22 cellular contexts compared by ENCODE assay signal in the genomic region with DNA sequence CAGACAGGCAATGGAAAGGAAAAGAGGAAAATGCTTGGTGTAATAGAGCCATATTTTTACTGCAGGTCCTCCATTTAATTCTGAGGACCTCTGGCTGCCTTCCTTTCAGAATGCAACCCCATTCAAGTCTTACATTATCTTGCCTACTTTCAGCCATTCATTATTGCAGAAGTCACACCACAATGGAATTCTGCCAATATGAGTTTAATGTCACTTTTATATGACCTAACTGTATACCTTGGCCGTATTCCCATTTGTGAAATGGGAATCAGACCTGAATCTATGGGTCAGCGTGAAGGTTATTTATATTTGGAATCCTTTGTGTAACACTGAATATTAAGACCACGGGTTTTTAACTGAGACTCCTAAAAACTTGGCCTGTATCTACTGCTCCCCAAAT.
A peak's percentile ranks its signal among the peaks of the same experiment; 100 is the strongest.
DNase-seq lines count a peak whose midpoint lies in the region; ATAC-seq and TF ChIP-seq lines count a peak whose summit lies in the region.
"Had no signal": no experiment of that assay in that cellular context is flagged by ENCODE, and none has a peak within 500 bp of the region (broad histone marks: within the 10 kb centered on the region; RNA-seq: fewer than 3 reads in every experiment).

No MANE protein-coding gene starts in this region.

- DNase-seq in Daoy (ENCODE audit: low read depth): peak; percentile 19
- DNase-seq in NCI-H1092 (lab: John Stamatoyannopoulos, UW): peak; percentile 33
- no peak for DNase-seq in mucosa of descending colon
- DNase-seq in glutamatergic neuron: no peak
- DNase-seq in stimulated activated CD4-positive, alpha-beta T cell treated with anti-CD3 and anti-CD28 coated beads, Interleukin-4, amount 100 ng/mL, for 4 hours: no peak
- DNase-seq in BE2C: no peak
- DNase-seq: activated CD4-positive, alpha-beta T cell treated with anti-CD3 and anti-CD28 coated beads, Interleukin-2, amount 10 ng/mL, durations not matched to agents 7 days and 5 days; activated naive CD4-positive, alpha-beta T cell; activated T-cell treated with anti-CD3 and anti-CD28 coated beads, Interleukin-2, amount 50 U/mL, for 4 hours; effector CD4-positive, alpha-beta T cell; H9; head of caudate nucleus; NCI-H1436 treated with DMSO at 0.1 percent for 48 hours; NK-92 treated with Interleukin-12 subunit alpha and Interleukin-12 subunit beta, amount 100 ng/mL, for 24 hours; PC-9; stimulated activated naive CD4-positive, alpha-beta T cell; T-helper 9 cell had no signal

- H3K36me3 ChIP-seq in mucosa of descending colon (ENCODE audit: low read depth): no peaks in the 10 kb centered on the region
- H3K36me3 ChIP-seq in BE2C: no peaks in the 10 kb centered on the region

- H3K36me3 Mint-ChIP-seq in glutamatergic neuron (ENCODE audit: unreplicated experiment): no peaks in the 10 kb centered on the region

- TF ChIP-seq CTCF in VCaP (conservative IDR thresholded peaks at IDR 0.05) (no peak), mucosa of descending colon (IDR thresholded peaks at IDR 0.05) (no peak), glutamatergic neuron (IDR thresholded peaks at IDR 0.05; ENCODE audit: partially characterized antibody, unreplicated experiment) (no peak), BE2C (IDR thresholded peaks at IDR 0.05; ENCODE audit: low read depth, low read length) (no peak)

- H3K27ac Mint-ChIP-seq in glutamatergic neuron (ENCODE audit: unreplicated experiment): no peak overlapping the region
- H3K27ac Mint-ChIP-seq: activated CD4-positive, alpha-beta T cell treated with anti-CD3 and anti-CD28 coated beads, Interleukin-2, amount 10 ng/mL, durations not matched to agents 7 days and 5 days; brain; CD14-positive monocyte; H9 had no signal

- H3K9me3 Mint-ChIP-seq in glutamatergic neuron (ENCODE audit: unreplicated experiment): no peaks in the 10 kb centered on the region

- H3K27ac ChIP-seq in VCaP: peak overlapping the region; percentile 57
- H3K27ac ChIP-seq: epithelial cell of prostate, PC-9 had no signal

- peaks cover 7% of the 10 kb centered on the region for H3K4me1 ChIP-seq in mucosa of descending colon (ENCODE audit: low read depth)
- H3K4me1 ChIP-seq in BE2C: peaks cover 10% of the 10 kb centered on the region

- H3K4me3 Mint-ChIP-seq in glutamatergic neuron (ENCODE audit: unreplicated experiment): no peak overlapping the region
- H3K4me3 Mint-ChIP-seq: activated CD4-positive, alpha-beta T cell treated with anti-CD3 and anti-CD28 coated beads, Interleukin-2, amount 10 ng/mL, durations not matched to agents 7 days and 5 days; activated T-cell treated with anti-CD3 and anti-CD28 coated beads, Interleukin-2, amount 50 U/mL, for 4 hours; brain; CD14-positive monocyte; H9 had no signal

- no peaks in the 10 kb centered on the region for H3K9me3 ChIP-seq in mucosa of descending colon
- H3K9me3 ChIP-seq in BE2C: no peaks in the 10 kb centered on the region

- intact Hi-C loops in mucosa of descending colon (cut with DNase I, micrococcal nuclease): no loop called here

- ATAC-seq in mucosa of descending colon: peak; percentile 75
- ATAC-seq: activated T-cell treated with anti-CD3 and anti-CD28 coated beads, Interleukin-2, amount 50 U/mL, for 4 hours had no signal

- peaks cover 5% of the 10 kb centered on the region for H3K27me3 Mint-ChIP-seq in glutamatergic neuron (ENCODE audit: unreplicated experiment)
- H3K27me3 Mint-ChIP-seq: activated CD4-positive, alpha-beta T cell treated with anti-CD3 and anti-CD28 coated beads, Interleukin-2, amount 10 ng/mL, durations not matched to agents 7 days and 5 days; brain had no signal

- peaks cover 13% of the 10 kb centered on the region for H3K4me1 Mint-ChIP-seq in glutamatergic neuron (ENCODE audit: low read depth, unreplicated experiment)

- no peak overlapping the region for H3K4me3 ChIP-seq in mucosa of descending colon
- H3K4me3 ChIP-seq in BE2C (ENCODE audit: low read depth, low read length): no peak overlapping the region
- H3K4me3 ChIP-seq: lung, PC-9 had no signal

- 0 out of 2 replicates have a peak, but pooled peaks cover 4% of the 10 kb centered on the region for H3K27me3 ChIP-seq in BE2C

Comparison
In these comparisons a context has a peak if more than half of its experiments do, and no peak if none do; other contexts are left out.
1. DNase-seq: peak in Daoy (single experiment) and NCI-H1092 (single experiment); none in mucosa of descending colon (0 of 3), glutamatergic neuron (single experiment), stimulated activated CD4-positive, alpha-beta T cell treated with anti-CD3 and anti-CD28 coated beads, Interleukin-4, amount 100 ng/mL, for 4 hours (0 of 2) and BE2C (single experiment).